ENCODE assay signal across 8 cellular contexts in genomic region chr7:152341039-152341913, GRCh38.
DNase-seq lines count a peak whose midpoint lies in the region; ATAC-seq and TF ChIP-seq lines count a peak whose summit lies in the region.

No MANE protein-coding gene starts in this region.

- no TSS peak for BruUV-seq in PC-9 (replicated peaks; lab: Mats Ljungman, UMichigan)

- H2AFZ ChIP-seq in PC-9 (no peak overlapping the region), osteoblast (ENCODE audit: low read length) (no peak overlapping the region)

- TF ChIP-seq CTCF in BJ (IDR thresholded peaks at IDR 0.05; ENCODE audit: insufficient read depth, low read depth, low read length) (peak; percentile 55), PC-9 (conservative IDR thresholded peaks at IDR 0.05) (peak; percentile 76), fibroblast of mammary gland (conservative IDR thresholded peaks at IDR 0.05; ENCODE audit: control insufficient read depth, insufficient read depth, low read depth, low read length) (peak; percentile 63), osteoblast (IDR thresholded peaks at IDR 0.05; ENCODE audit: extremely low read depth, low read depth, low read length) (peak; percentile 76)

- DNase-seq in BJ (ENCODE audit: low read depth) (no peak), PC-9 (peak; percentile 21 to 43), fibroblast of mammary gland (ENCODE audit: low read depth) (peak; percentile 79), osteoblast (ENCODE audit: insufficient read length, low spot score, missing footprints) (peak; percentile 83), 8988T (no peak)

- H3F3A ChIP-seq in PC-9 (ENCODE audit: insufficient read depth, low read depth) = no peaks in the 10 kb centered on the region

- H4K20me1 ChIP-seq in PC-9 (ENCODE audit: insufficient read depth) (peaks cover 28% of the 10 kb centered on the region), osteoblast (ENCODE audit: insufficient read depth, low read length) (peaks cover 47% of the 10 kb centered on the region)

- CTCF ChIA-PET in BJ (lab: Yijun Ruan, JAX) (interaction anchor here (0.5 to 4.3 kb wide), 12 partner anchors 9 to 1188 kb away, joined by 3 to 21 read pairs (median 3); no protein-coding TSS in a partner anchor), PC-9 (lab: Charles Lee) (interaction anchor here (0.6 to 1.4 kb wide), 2 partner anchors 144 to 366 kb away, joined by 4 to 6 read pairs; no protein-coding TSS in a partner anchor)

- H3K9me3 ChIP-seq in PC-9 (ENCODE audit: insufficient read depth, low read depth) = no peaks in the 10 kb centered on the region
- no peaks in the 10 kb centered on the region for H3K9me3 ChIP-seq in osteoblast (ENCODE audit: low read depth, low read length)

- ATAC-seq in GM18861 (IDR thresholded peaks at IDR 0.05; ENCODE audit: unreplicated experiment) (peak; percentile 43), HG03432 (IDR thresholded peaks at IDR 0.05; ENCODE audit: unreplicated experiment) (peak; percentile 54), HG02870 (IDR thresholded peaks at IDR 0.05; ENCODE audit: unreplicated experiment) (no peak)

- H3K4me3 ChIP-seq in BJ (ENCODE audit: low read depth, low read length) (no peak overlapping the region), PC-9 (no peak overlapping the region), fibroblast of mammary gland (ENCODE audit: control insufficient read depth, low read depth, low read length) (no peak overlapping the region), osteoblast (ENCODE audit: insufficient read depth, low read length) (no peak overlapping the region)

- H3K4me1 ChIP-seq in PC-9 (replicated peaks; ENCODE audit: insufficient read depth) (no peaks in the 10 kb centered on the region), osteoblast (ENCODE audit: insufficient read depth, low read length) (peaks cover 10% of the 10 kb centered on the region)

- POLR2A ChIA-PET in BJ (lab: Charles Lee) = no interaction called here
- POLR2A ChIA-PET in PC-9 (lab: Charles Lee; ENCODE audit: unreplicated experiment) = interaction anchor here (0.6 kb wide), 1 partner anchor 199 kb away, joined by 3 read pairs; no protein-coding TSS in a partner anchor

- intact Hi-C loops in PC-9 (cut with micrococcal nuclease; ENCODE audit: unreplicated experiment) = loop anchor here (2.0 to 10.0 kb wide), 3 partner anchors 91 to 366 kb away; partner anchors contain the start of gene XRCC2

- H3K36me3 ChIP-seq in BJ (ENCODE audit: control insufficient read depth, insufficient read depth, low read length) (no peaks in the 10 kb centered on the region), PC-9 (ENCODE audit: low read depth) (no peaks in the 10 kb centered on the region), osteoblast (ENCODE audit: insufficient read depth, low read length) (no peaks in the 10 kb centered on the region)

- H3K9me2 ChIP-seq in PC-9 (ENCODE audit: insufficient read depth) = no peaks in the 10 kb centered on the region

- H3K27me3 ChIP-seq in BJ (ENCODE audit: control insufficient read depth, insufficient read depth, low read length) (no peaks in the 10 kb centered on the region), PC-9 (ENCODE audit: insufficient read depth, low read depth) (no peaks in the 10 kb centered on the region), osteoblast (ENCODE audit: insufficient read depth, low read length) (no peaks in the 10 kb centered on the region)

- H3K79me2 ChIP-seq in PC-9 (ENCODE audit: low read depth) (peaks cover 21% of the 10 kb centered on the region; the same call in 1 of the 2 replicates), osteoblast (ENCODE audit: insufficient read depth, low read length) (peaks cover 83% of the 10 kb centered on the region)

- H3K27ac ChIP-seq in PC-9 (no peak overlapping the region), osteoblast (ENCODE audit: low read depth, low read length) (no peak overlapping the region)

- H3K4me2 ChIP-seq in PC-9 = no peak overlapping the region
- H3K4me2 ChIP-seq in osteoblast (ENCODE audit: insufficient read depth, low read length) = no peak overlapping the region

Comparison
In these comparisons a context has a peak if more than half of its experiments do, and no peak if none do; other contexts are left out.
1. DNase-seq: peak in PC-9 (2 of 2), fibroblast of mammary gland (single experiment) and osteoblast (single experiment); none in BJ (single experiment) and 8988T (single experiment).
2. Peak in every context shown above with its lines, with median percentiles within 50 percentile points of each other: CTCF ChIP-seq.